ENCODE assay signal across 14 cellular contexts in the genomic region with DNA sequence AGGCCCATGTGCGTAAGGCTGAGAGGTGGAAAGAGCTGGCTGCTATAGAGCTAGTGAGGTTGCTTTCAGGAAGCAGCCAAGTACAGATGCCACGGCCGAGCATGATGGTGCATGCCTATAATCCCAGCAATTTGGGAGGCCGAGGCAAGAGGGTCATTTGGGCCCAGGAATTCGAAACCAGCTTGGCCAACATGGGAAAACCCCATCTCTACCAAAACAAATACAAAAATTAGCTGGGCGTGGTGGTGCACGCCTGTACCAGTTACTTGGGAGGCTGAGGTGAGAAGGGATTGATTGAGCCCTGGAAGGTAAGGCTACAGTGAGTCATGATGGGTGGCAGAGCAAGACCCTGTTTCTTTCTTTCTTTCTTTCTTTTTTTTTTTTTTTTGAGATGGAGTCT.
"Had no signal": no experiment of that assay in that cellular context is flagged by ENCODE, and none has a peak within 500 bp of the region (broad histone marks: within the 10 kb centered on the region; RNA-seq: fewer than 3 reads in every experiment).

No MANE protein-coding gene starts in this region.

- H3K36me3 ChIP-seq: cardiac muscle cell, stomach, tibial nerve had no signal

- H3K4me3 ChIP-seq: cardiac muscle cell, stomach, suprapubic skin, tibial nerve had no signal

- H3K9me3 ChIP-seq: stomach, suprapubic skin, tibial nerve had no signal

- DNase-seq: activated CD4-positive, alpha-beta memory T cell treated with anti-CD3 and anti-CD28 coated beads, Interleukin-2, amount 10 ng/mL, durations not matched to agents 7 days and 5 days; activated CD4-positive, alpha-beta T cell treated with anti-CD3 and anti-CD28 coated beads, Interleukin-2, amount 10 ng/mL, durations not matched to agents 24 days and 14 days; activated effector memory CD4-positive, alpha-beta T cell treated with Interleukin-2 at 50 U/mL for 16 hours; activated naive CD8-positive, alpha-beta T cell treated with anti-CD3 and anti-CD28 coated beads, Interleukin-2, amount 10 ng/mL, durations not matched to agents 7 days and 5 days; amniotic stem cell; cortex of kidney; naive B cell; retina; stomach had no signal

- H3K27me3 ChIP-seq: cardiac muscle cell, stomach, suprapubic skin, tibial nerve had no signal

- ATAC-seq: activated CD4-positive, CD25-positive, alpha-beta regulatory T cell treated with anti-CD3 and anti-CD28 coated beads, Interleukin-2, amount 50 U/mL, for 24 hours had no signal

- H3K27ac ChIP-seq: cardiac muscle cell, epithelial cell of prostate, stomach, suprapubic skin, tibial nerve had no signal
